24 cellular contexts compared by ENCODE assay signal in genomic region chr19:41689993-41690800, GRCh38. TPM values are rescaled to one million over a fixed set of nuclear protein-coding genes. Genes with fewer than 3 reads are reported as not detected.
"Had no signal": no experiment of that assay in that cellular context is flagged by ENCODE, and none has a peak within 500 bp of the region (broad histone marks: within the 10 kb centered on the region; RNA-seq: fewer than 3 reads in every experiment).

No MANE protein-coding gene starts in this region.

- H3K4me3 ChIP-seq: cardiac muscle cell, heart left ventricle, upper lobe of right lung had no signal

- H3K9ac ChIP-seq: parathyroid adenoma had no signal

- H3K36me3 ChIP-seq: cardiac muscle cell, heart left ventricle, upper lobe of right lung had no signal

- H3K9me3 ChIP-seq: upper lobe of right lung had no signal

- DNase-seq: activated CD4-positive, alpha-beta memory T cell treated with anti-CD3 and anti-CD28 coated beads for 36 hours; activated CD4-positive, alpha-beta T cell treated with anti-CD3 and anti-CD28 coated beads for 48 hours; activated CD4-positive, CD25-positive, alpha-beta regulatory T cell; activated effector memory CD4-positive, alpha-beta T cell treated with anti-CD3 and anti-CD28 coated beads, Interleukin-2, amount 50 U/mL, for 16 hours; activated naive CD4-positive, alpha-beta T cell treated with anti-CD3 and anti-CD28 coated beads, Interleukin-2, amount 50 U/mL, for 16 hours; activated naive CD8-positive, alpha-beta T cell treated with anti-CD3 and anti-CD28 coated beads, Interleukin-2, amount 50 U/mL, for 24 hours; activated T-cell treated with anti-CD3 and anti-CD28 coated beads for 4 hours; dermis blood vessel endothelial cell; effector memory CD4-positive, alpha-beta T cell; heart left ventricle; left colon; naive B cell; nucleus accumbens; small intestine; stimulated activated CD4-positive, alpha-beta T cell treated with anti-CD3 and anti-CD28 coated beads, Interleukin-2, amount 100 ng/mL, for 48 hours; stimulated activated naive CD8-positive, alpha-beta T cell treated with anti-CD3 and anti-CD28 coated beads, Interleukin-15, Interleukin-2, amounts not matched to agents 100 U/mL and 50 U/mL, for 24 hours; SW 1271; T-helper 17 cell had no signal

- H3K4me1 ChIP-seq: heart left ventricle, parathyroid adenoma, upper lobe of right lung had no signal

- H3K27me3 ChIP-seq: cardiac muscle cell, upper lobe of right lung had no signal

- H3K27ac ChIP-seq: cardiac muscle cell, epithelial cell of prostate, heart left ventricle, parathyroid adenoma, upper lobe of right lung had no signal

RNA-seq across cellular contexts. Expression of gene CEACAM7, which starts 2.1 kb away (rescaled TPM):
- total RNA-seq: activated CD4-positive, alpha-beta memory T cell treated with anti-CD3 and anti-CD28 coated beads for 36 hours; cardiac muscle cell; fibroblast of villous mesenchyme; sciatic nerve; T-helper 17 cell; upper lobe of right lung had no signal

RNA-seq across cellular contexts. Expression of gene CEACAM5, which starts 18.2 kb away (rescaled TPM):
- total RNA-seq: activated CD4-positive, alpha-beta memory T cell treated with anti-CD3 and anti-CD28 coated beads for 36 hours; cardiac muscle cell; dermis blood vessel endothelial cell; fibroblast of villous mesenchyme; T-helper 17 cell had no signal
